20 cellular contexts compared by ENCODE assay signal in genomic region chr16:58885528-58886170, GRCh38.
DNase-seq lines count a peak whose midpoint lies in the region; ATAC-seq and TF ChIP-seq lines count a peak whose summit lies in the region.
"Had no signal": no experiment of that assay in that cellular context is flagged by ENCODE, and none has a peak within 500 bp of the region (broad histone marks: within the 10 kb centered on the region; RNA-seq: fewer than 3 reads in every experiment).

No MANE protein-coding gene starts in this region.

- TF ChIP-seq CTCF in fibroblast of mammary gland (conservative IDR thresholded peaks at IDR 0.05; ENCODE audit: control insufficient read depth, insufficient read depth, low read depth, low read length) = no peak
- no peak for TF ChIP-seq CTCF in A673 (conservative IDR thresholded peaks at IDR 0.05; ENCODE audit: low read depth, low read length)

- H3K27ac ChIP-seq in A673 (ENCODE audit: low read depth, low read length, poor library complexity, severe bottlenecking) = no peak overlapping the region
- H3K27ac ChIP-seq: epithelial cell of prostate, heart right ventricle, VCaP had no signal

- peaks cover 39% of the 10 kb centered on the region for H3K27me3 ChIP-seq in A673 (replicated peaks; ENCODE audit: insufficient read depth, low read depth, low read length, poor library complexity)
- H3K27me3 ChIP-seq: heart right ventricle had no signal

- POLR2A ChIA-PET in A673 (lab: Charles Lee; ENCODE audit: low non-redundant PET) = no interaction called here

- intact Hi-C loops in A673 (cut with micrococcal nuclease; ENCODE audit: unreplicated experiment) = no loop called here

- H3K9me3 ChIP-seq in A673 (ENCODE audit: low read depth, low read length, poor library complexity, severe bottlenecking) = no peaks in the 10 kb centered on the region
- H3K9me3 ChIP-seq: heart right ventricle had no signal

- peak; percentile 44 for ATAC-seq in GM18520 (IDR thresholded peaks at IDR 0.05; ENCODE audit: unreplicated experiment)
- peak; percentile 45 for ATAC-seq in GM21576 (IDR thresholded peaks at IDR 0.05; ENCODE audit: unreplicated experiment)
- ATAC-seq in HG03139 (IDR thresholded peaks at IDR 0.05; ENCODE audit: unreplicated experiment) = peak; percentile 55
- no peak for ATAC-seq in HG02870 (IDR thresholded peaks at IDR 0.05; ENCODE audit: unreplicated experiment)
- ATAC-seq: heart right ventricle, left ventricle myocardium superior, sciatic nerve had no signal

- H3K36me3 ChIP-seq in A673 (ENCODE audit: insufficient read depth, low read length, poor library complexity, severe bottlenecking) = no peaks in the 10 kb centered on the region
- H3K36me3 ChIP-seq: heart right ventricle had no signal

- no peaks in the 10 kb centered on the region for H3K4me1 ChIP-seq in A673 (ENCODE audit: insufficient read depth, low read length, poor library complexity, severe bottlenecking)

- DNase-seq in fibroblast of mammary gland (ENCODE audit: low read depth) = peak; percentile 16
- no peak for DNase-seq in NCI-H345 (lab: John Stamatoyannopoulos, UW)
- DNase-seq in A673 (ENCODE audit: low spot score) = no peak
- no peak for DNase-seq in NCI-H2227 (lab: John Stamatoyannopoulos, UW; ENCODE audit: unreplicated experiment)
- DNase-seq: cerebellar nuclear complex, DMS79 treated with DMSO at 0.1 percent for 48 hours, H9, heart right ventricle, left ventricle myocardium superior, NCI-H1092, NCI-H774, nephron progenitor cell, SIG-M5 had no signal

- CTCF ChIA-PET in A673 (lab: Charles Lee) = no interaction called here

- no peak overlapping the region for H3K4me3 ChIP-seq in fibroblast of mammary gland (ENCODE audit: control insufficient read depth, low read depth, low read length)
- H3K4me3 ChIP-seq in A673 (ENCODE audit: low read depth, low read length, poor library complexity, severe bottlenecking) = no peak overlapping the region
- H3K4me3 ChIP-seq: heart right ventricle had no signal

- BruUV-seq in A673 (replicated peaks; lab: Mats Ljungman, UMichigan) = no TSS peak
